In the genomic region with DNA sequence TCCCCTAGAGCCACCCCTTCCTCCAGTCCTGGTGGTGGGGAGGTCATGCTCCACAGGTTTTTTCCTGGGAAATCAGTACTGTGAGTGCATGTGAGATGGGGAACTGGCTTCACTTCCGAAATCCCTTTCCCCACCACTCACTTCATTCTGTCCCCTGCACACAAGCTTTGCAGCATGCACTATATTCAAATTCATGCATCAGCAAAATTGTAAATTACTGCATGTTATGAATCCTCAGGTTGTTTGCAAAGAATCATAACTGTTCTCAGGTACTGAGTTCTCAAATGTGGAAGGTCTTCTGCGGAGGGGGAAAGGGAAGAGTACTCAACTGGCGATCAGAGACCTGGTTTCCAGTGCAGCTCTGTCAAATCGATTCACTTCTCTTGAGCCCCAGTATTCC, we compare ENCODE assay signal across 24 cellular contexts. TPM values are rescaled to one million over a fixed set of nuclear protein-coding genes. Genes with fewer than 3 reads are reported as not detected.
DNase-seq lines count a peak whose midpoint lies in the region; ATAC-seq, FAIRE-seq and TF ChIP-seq lines count a peak whose summit lies in the region.
"Had no signal": no experiment of that assay in that cellular context is flagged by ENCODE, and none has a peak within 500 bp of the region (broad histone marks: within the 10 kb centered on the region; RNA-seq: fewer than 3 reads in every experiment).

No MANE protein-coding gene starts in this region.

- no peak overlapping the region for H4K91ac ChIP-seq in neuronal stem cell (ENCODE audit: low read depth, low read length, poor library complexity)

- no peak overlapping the region for H2BK15ac ChIP-seq in neuronal stem cell (ENCODE audit: low read length)

- no peaks in the 10 kb centered on the region for H3K79me2 ChIP-seq in astrocyte (ENCODE audit: insufficient read depth, low read length)

- no peak overlapping the region for H3K14ac ChIP-seq in neuronal stem cell (ENCODE audit: low read length)

- H2BK5ac ChIP-seq in neuronal stem cell (ENCODE audit: low read length) = no peak overlapping the region

- peaks cover 4% of the 10 kb centered on the region for H4K20me1 ChIP-seq in astrocyte (ENCODE audit: insufficient read depth, low read length)
- H4K20me1 ChIP-seq: BLaER1 treated with 17β-estradiol and CSF1 and Interleukin-3, amounts not matched to agents 10 nM and 100 nM had no signal

- H2BK120ac ChIP-seq in neuronal stem cell (ENCODE audit: low read depth, low read length) = no peak overlapping the region

- H3K9ac ChIP-seq in NT2/D1 (ENCODE audit: insufficient read length, low read depth) (peak overlapping the region; percentile 44), astrocyte (ENCODE audit: low read length) (no peak overlapping the region), neuronal stem cell (ENCODE audit: low read depth, low read length, poor library complexity) (no peak overlapping the region)
- H3K9ac ChIP-seq: BLaER1 treated with 17β-estradiol and CSF1 and Interleukin-3, amounts not matched to agents 10 nM and 100 nM; SK-N-SH had no signal

- peaks cover 43% of the 10 kb centered on the region for H3K36me3 Mint-ChIP-seq in astrocyte (ENCODE audit: low read depth, unreplicated experiment)

- no peaks in the 10 kb centered on the region for H3K27me3 ChIP-seq in NT2/D1 (ENCODE audit: insufficient read depth, insufficient read length)
- H3K27me3 ChIP-seq in astrocyte (ENCODE audit: insufficient read depth, low read length) = no peaks in the 10 kb centered on the region
- no peaks in the 10 kb centered on the region for H3K27me3 ChIP-seq in neuronal stem cell (ENCODE audit: control insufficient read depth in 3 of 3, insufficient read depth in 3 of 3, low read depth in 1 of 3, low read length in 3 of 3)
- no peaks in the 10 kb centered on the region for H3K27me3 ChIP-seq in MG63
- H3K27me3 ChIP-seq: BLaER1 treated with 17β-estradiol and CSF1 and Interleukin-3, amounts not matched to agents 10 nM and 100 nM had no signal

- peaks cover 24% of the 10 kb centered on the region; the same call in 1 of the 2 replicates for H3K9me3 ChIP-seq in NT2/D1 (ENCODE audit: insufficient read depth, low read length)
- no peaks in the 10 kb centered on the region for H3K9me3 ChIP-seq in astrocyte (ENCODE audit: insufficient read depth, low read depth, low read length)
- H3K9me3 ChIP-seq in neuronal stem cell (replicated peaks in 1 of 2; ENCODE audit: control insufficient read depth in 2 of 2, insufficient read depth in 1 of 2, low read depth in 1 of 2, low read length in 2 of 2) = peaks cover 0 to 3% of the 10 kb centered on the region in 2 donors
- H3K9me3 ChIP-seq in MG63 = no peaks in the 10 kb centered on the region
- H3K9me3 ChIP-seq: BLaER1 treated with 17β-estradiol and CSF1 and Interleukin-3, amounts not matched to agents 10 nM and 100 nM; SK-N-SH had no signal

- no peak overlapping the region for H3K4ac ChIP-seq in neuronal stem cell (ENCODE audit: low read length)

- H2AK5ac ChIP-seq in neuronal stem cell (ENCODE audit: low read depth, low read length) = no peak overlapping the region

- no peak overlapping the region for H3K4me2 ChIP-seq in astrocyte (ENCODE audit: low read length)
- H3K4me2 ChIP-seq in neuronal stem cell (ENCODE audit: insufficient read depth, low read length, poor library complexity, severe bottlenecking) = no peak overlapping the region
- H3K4me2 ChIP-seq: BLaER1 treated with 17β-estradiol and CSF1 and Interleukin-3, amounts not matched to agents 10 nM and 100 nM; GM23338; SK-N-SH had no signal

- H3K18ac ChIP-seq in neuronal stem cell (ENCODE audit: low read length) = peak overlapping the region; percentile 27

- no peak overlapping the region for H2AFZ ChIP-seq in astrocyte (ENCODE audit: low read depth, low read length)
- no peak overlapping the region for H2AFZ ChIP-seq in neuronal stem cell (ENCODE audit: low read length)
- H2AFZ ChIP-seq: GM23338 had no signal

- no CpG with 5 or more reads among the region's 4 CpGs for WGBS in neuronal stem cell (ENCODE audit: extremely low coverage in 2 of 2, insufficient read length in 2 of 2, insufficient replicate concordance in 1 of 2), 2 donors

- no peak for TF ChIP-seq CTCF in D721Med (IDR thresholded peaks at IDR 0.05; ENCODE audit: insufficient read depth, missing control alignments)
- TF ChIP-seq CTCF in astrocyte (IDR thresholded peaks at IDR 0.05; ENCODE audit: insufficient read depth, low read depth, low read length) = no peak

- peaks cover 27% of the 10 kb centered on the region for H3K4me1 Mint-ChIP-seq in astrocyte (ENCODE audit: low read depth, unreplicated experiment)

- no peaks in the 10 kb centered on the region for H3K27me3 Mint-ChIP-seq in astrocyte (ENCODE audit: low read depth, unreplicated experiment)
- H3K27me3 Mint-ChIP-seq: CD4-positive, alpha-beta T cell had no signal

- no peak overlapping the region for H2BK12ac ChIP-seq in neuronal stem cell (ENCODE audit: low read length)

- no peaks in the 10 kb centered on the region for H3K79me1 ChIP-seq in neuronal stem cell (ENCODE audit: low read depth, low read length)

- H3K23ac ChIP-seq in neuronal stem cell (ENCODE audit: low read depth, low read length, poor library complexity) = no peak overlapping the region

- H3K4me1 ChIP-seq in NT2/D1 (ENCODE audit: insufficient read depth, insufficient read length) (peaks cover 28% of the 10 kb centered on the region), astrocyte (ENCODE audit: insufficient read depth, low read length) (peaks cover 8% of the 10 kb centered on the region), neuronal stem cell (ENCODE audit: control insufficient read depth in 2 of 2, insufficient read depth in 1 of 2, low read depth in 1 of 2, low read length in 2 of 2) (peaks cover 13 to 30% of the 10 kb centered on the region in 2 donors)

- peak overlapping the region; percentile 7 for H3K27ac Mint-ChIP-seq in astrocyte (ENCODE audit: unreplicated experiment)
- H3K27ac Mint-ChIP-seq: CD4-positive, alpha-beta T cell had no signal

- no peak overlapping the region for H4K8ac ChIP-seq in neuronal stem cell (ENCODE audit: low read depth, low read length)

- DNase-seq in D721Med (ENCODE audit: insufficient read length, low spot score) = no peak
- no peak for DNase-seq in NT2/D1 (ENCODE audit: low read depth, low spot score)
- no peak for DNase-seq in astrocyte (ENCODE audit: low read depth)
- no peak for DNase-seq in neuronal stem cell (ENCODE audit: low spot score)
- DNase-seq in NCI-H82 treated with DMSO at 0.1 percent for 48 hours (lab: John Stamatoyannopoulos, UW; ENCODE audit: unreplicated experiment) = no peak
- DNase-seq in stimulated activated naive CD8-positive, alpha-beta T cell treated with anti-CD3 and anti-CD28 coated beads, Interleukin-15, Interleukin-2, amounts not matched to agents 100 U/mL and 50 U/mL, for 24 hours = no peak
- DNase-seq in MG63 = no peak
- DNase-seq: AML-193; CD4-positive, alpha-beta T cell; HCEC 1CT; KBM-7; NCI-H1105 treated with DMSO at 0.1 percent for 48 hours; NCI-H2029 treated with DMSO at 0.1 percent for 48 hours; NCI-H446 treated with DMSO at 0.1 percent for 48 hours; NCI-H526 treated with DMSO at 0.1 percent for 48 hours; SHP77 treated with DMSO at 0.1 percent for 48 hours; SK-N-SH; SW 1271 had no signal

- ATAC-seq in stimulated activated naive CD8-positive, alpha-beta T cell treated with anti-CD3 and anti-CD28 coated beads, Interleukin-15, Interleukin-2, amounts not matched to agents 100 U/mL and 50 U/mL, for 24 hours = no peak
- ATAC-seq: Panc1 had no signal

- H3K4me3 ChIP-seq in NT2/D1 (ENCODE audit: insufficient read length, low read depth) = no peak overlapping the region
- no peak overlapping the region for H3K4me3 ChIP-seq in astrocyte (ENCODE audit: insufficient read depth, low read depth, low read length)
- H3K4me3 ChIP-seq in neuronal stem cell (ENCODE audit: low read length in 2 of 2) = no peak overlapping the region
- no peak overlapping the region for H3K4me3 ChIP-seq in MG63
- H3K4me3 ChIP-seq: BLaER1 treated with 17β-estradiol and CSF1 and Interleukin-3, amounts not matched to agents 10 nM and 100 nM; GM23338 had no signal

- H3K27ac ChIP-seq in astrocyte (ENCODE audit: low read depth, low read length) (no peak overlapping the region), neuronal stem cell (replicated peaks; ENCODE audit: low read length) (no peak overlapping the region)
- H3K27ac ChIP-seq: BLaER1 treated with 17β-estradiol and CSF1 and Interleukin-3, amounts not matched to agents 10 nM and 100 nM had no signal

- peak; percentile 21 for FAIRE-seq in D721Med (lab: Jason Lieb, UNC)
- FAIRE-seq in astrocyte (lab: Jason Lieb, UNC) = no peak
- FAIRE-seq: A204.1, G401.6 had no signal

- H3K36me3 ChIP-seq in NT2/D1 (ENCODE audit: insufficient read depth, insufficient read length, low read length) (peaks cover 29% of the 10 kb centered on the region), astrocyte (ENCODE audit: insufficient read depth, low read length) (peaks cover 3% of the 10 kb centered on the region), neuronal stem cell (replicated peaks in 1 of 2; ENCODE audit: control insufficient read depth in 2 of 2, insufficient read depth in 2 of 2, low read length in 2 of 2) (peaks cover 4 to 38% of the 10 kb centered on the region in 2 donors), MG63 (peaks cover 23% of the 10 kb centered on the region)

- peaks cover 6% of the 10 kb centered on the region for H3K9me3 Mint-ChIP-seq in astrocyte (ENCODE audit: unreplicated experiment)
- H3K9me3 Mint-ChIP-seq: CD4-positive, alpha-beta T cell had no signal

- H3K4me3 Mint-ChIP-seq in astrocyte (ENCODE audit: unreplicated experiment) = no peak overlapping the region
- H3K4me3 Mint-ChIP-seq: CD4-positive, alpha-beta T cell; GM23338 had no signal

RNA-seq across cellular contexts. Expression of a gene that starts 42.3 kb away (rescaled TPM):
- 0.14 and 0.36 TPM in 2 replicates for total RNA-seq in astrocyte
- polyA plus RNA-seq in neuronal stem cell (2013, experiment 1 of 2) = 0.06 TPM
- polyA plus RNA-seq in neuronal stem cell (2013, experiment 2 of 2) = 0.08 TPM
- 0.13 TPM in 1 of 2 replicates, not detected in the other for total RNA-seq in MG63 (2014; rRNA removed; shearing (Covaris generic); ENCODE audit: low replicate concordance)
- total RNA-seq: MCF 10A had no signal
- polyA plus RNA-seq: SK-N-SH had no signal
